ENCODE assay signal across 8 cellular contexts in genomic region chr2:1550658-1551316, GRCh38.
DNase-seq lines count a peak whose midpoint lies in the region; ATAC-seq and TF ChIP-seq lines count a peak whose summit lies in the region.

No MANE protein-coding gene starts in this region.

- H3K36me3 ChIP-seq in mucosa of descending colon (ENCODE audit: low read depth), result no peaks in the 10 kb centered on the region

- peak; percentile 87 for ATAC-seq in mucosa of descending colon

- no peaks in the 10 kb centered on the region for H3K9me3 ChIP-seq in mucosa of descending colon

- TF ChIP-seq CTCF in mucosa of descending colon (IDR thresholded peaks at IDR 0.05), result peak; percentile 95

- no peaks in the 10 kb centered on the region for H3K4me1 ChIP-seq in mucosa of descending colon (ENCODE audit: low read depth)

- H3K4me3 ChIP-seq in mucosa of descending colon, result no peak overlapping the region

- intact Hi-C loops in mucosa of descending colon (cut with DNase I, micrococcal nuclease), result no loop called here

- DNase-seq in DMS53 (lab: John Stamatoyannopoulos, UW) (peak; percentile 13), DMS53 treated with DMSO at 0.1 percent for 48 hours (lab: John Stamatoyannopoulos, UW; ENCODE audit: unreplicated experiment) (no peak), HCEC 1CT (peak; percentile 8), NCI-H1105 treated with DMSO at 0.1 percent for 48 hours (lab: John Stamatoyannopoulos, UW) (peak; percentile 30), mucosa of descending colon (peak in 2 of 3 donors; percentile 66 to 77)
- DNase-seq in activated CD4-positive, alpha-beta T cell treated with anti-CD3 and anti-CD28 coated beads, Interleukin-2, amount 50 U/mL, for 24 hours (ENCODE audit: low read depth in 1 of 2, low spot score in 1 of 2), result peak; percentile 45 to 48
- DNase-seq in effector CD4-positive, alpha-beta T cell, result peak; percentile 42
- peak; percentile 15 for DNase-seq in stimulated activated naive CD4-positive, alpha-beta T cell treated with Interleukin-2 at 50 U/mL for 16 hours (lab: John Stamatoyannopoulos, UW)
